21 cellular contexts compared by ENCODE assay signal in genomic region chr10:100886544-100886943, GRCh38. TPM values are rescaled to one million over a fixed set of nuclear protein-coding genes. Genes with fewer than 3 reads are reported as not detected.
DNase-seq lines count a peak whose midpoint lies in the region; ATAC-seq and TF ChIP-seq lines count a peak whose summit lies in the region.
"Had no signal": no experiment of that assay in that cellular context is flagged by ENCODE, and none has a peak within 500 bp of the region (broad histone marks: within the 10 kb centered on the region; RNA-seq: fewer than 3 reads in every experiment).

No MANE protein-coding gene starts in this region.

- H3K36me3 ChIP-seq in BLaER1 treated with 17β-estradiol and CSF1 and Interleukin-3, amounts not matched to agents 10 nM and 100 nM = no peaks in the 10 kb centered on the region
- H3K36me3 ChIP-seq in sigmoid colon (no peaks in the 10 kb centered on the region), neural progenitor cell (no peaks in the 10 kb centered on the region)

- peak; percentile 8 for DNase-seq in ecto neural progenitor cell (ENCODE audit: low spot score)
- DNase-seq in mesothelial cell of epicardium (ENCODE audit: low spot score in 2 of 2, unreplicated experiment in 2 of 2) = no peak
- no peak for DNase-seq in sigmoid colon
- no peak for DNase-seq in activated effector memory CD4-positive, alpha-beta T cell treated with anti-CD3 and anti-CD28 coated beads, Interleukin-2, amount 50 U/mL, for 16 hours
- no peak for DNase-seq in NCI-H524 treated with DMSO at 0.1 percent for 48 hours (lab: John Stamatoyannopoulos, UW)
- no peak for DNase-seq in neural progenitor cell (ENCODE audit: low spot score)
- DNase-seq: GM23248, HCEC 1CT, NCI-H1092 treated with DMSO at 0.1 percent for 48 hours, NCI-H2081 treated with DMSO at 0.1 percent for 48 hours, NCI-H2227 treated with DMSO at 0.1 percent for 48 hours, NCI-H510A treated with DMSO at 0.1 percent for 48 hours, PC-3, RPMI8226, SIG-M5 had no signal

- H3K27me3 Mint-ChIP-seq in mesothelial cell of epicardium (ENCODE audit: low read depth) (peaks cover 23% of the 10 kb centered on the region), neural progenitor cell (ENCODE audit: insufficient read depth, low read depth) (peaks cover 11% of the 10 kb centered on the region)

- H3K4me1 ChIP-seq in BLaER1 treated with 17β-estradiol and CSF1 and Interleukin-3, amounts not matched to agents 10 nM and 100 nM = peaks cover 15 to 37% (median 25%) of the 10 kb centered on the region in 10 experiments
- H3K4me1 ChIP-seq in sigmoid colon (peaks cover 0 to 8% (median 0%) of the 10 kb centered on the region in 4 donors), neural progenitor cell (peaks cover 15% of the 10 kb centered on the region)

- H3K4me2 ChIP-seq in BLaER1 treated with 17β-estradiol and CSF1 and Interleukin-3, amounts not matched to agents 10 nM and 100 nM = peak overlapping the region; percentile 38 to 77 (median 66)
- H3K4me2 ChIP-seq in neural progenitor cell = no peak overlapping the region

- H2AFZ ChIP-seq in neural progenitor cell (replicated peaks) = no peak overlapping the region
- H2AFZ ChIP-seq: GM23248 had no signal

- 86 to 94% methylated on average over 5 of the region's 5 CpGs for WGBS in sigmoid colon, 2 donors

- peak overlapping the region in 7 of 11 experiments; percentile 17 to 83 (median 73); a peak in 13 of 22 replicates for H3K27ac ChIP-seq in BLaER1 treated with 17β-estradiol and CSF1 and Interleukin-3, amounts not matched to agents 10 nM and 100 nM
- H3K27ac ChIP-seq in sigmoid colon (peak overlapping the region in 3 of 4 donors; percentile 39 to 61 (median 58)), neural progenitor cell (no peak overlapping the region)
- H3K27ac ChIP-seq: GM23248 had no signal

- TF ChIP-seq EP300 in sigmoid colon (IDR thresholded peaks at IDR 0.05) = no peak

- TF ChIP-seq POLR2A in sigmoid colon (IDR thresholded peaks at IDR 0.05) = no peak

- H4K20me1 ChIP-seq in BLaER1 treated with 17β-estradiol and CSF1 and Interleukin-3, amounts not matched to agents 10 nM and 100 nM = no peaks in the 10 kb centered on the region
- H4K20me1 ChIP-seq in neural progenitor cell (ENCODE audit: low read depth) = no peaks in the 10 kb centered on the region

- H3K9me3 Mint-ChIP-seq in mesothelial cell of epicardium (no peaks in the 10 kb centered on the region), neural progenitor cell (no peaks in the 10 kb centered on the region)
- H3K9me3 Mint-ChIP-seq: CD4-positive, alpha-beta T cell had no signal

- no peak for ATAC-seq in GM19351 (IDR thresholded peaks at IDR 0.05; ENCODE audit: unreplicated experiment)
- ATAC-seq: K562, PC-3 had no signal

- H3K9me3 ChIP-seq in BLaER1 treated with 17β-estradiol and CSF1 and Interleukin-3, amounts not matched to agents 10 nM and 100 nM (replicated peaks in 1 of 11) = no peaks in the 10 kb centered on the region
- H3K9me3 ChIP-seq in sigmoid colon = no peaks in the 10 kb centered on the region
- H3K9me3 ChIP-seq in neural progenitor cell (ENCODE audit: low read depth) = no peaks in the 10 kb centered on the region
- H3K9me3 ChIP-seq: Caco-2 had no signal

- no peaks in the 10 kb centered on the region for H3K36me3 Mint-ChIP-seq in mesothelial cell of epicardium
- no peaks in the 10 kb centered on the region for H3K36me3 Mint-ChIP-seq in neural progenitor cell

- TF ChIP-seq CTCF in mesothelial cell of epicardium (IDR thresholded peaks at IDR 0.05; ENCODE audit: unreplicated experiment) (no peak), sigmoid colon (IDR thresholded peaks at IDR 0.05) (no peak), neural progenitor cell (IDR thresholded peaks at IDR 0.05) (no peak)

- H3K4me1 Mint-ChIP-seq in mesothelial cell of epicardium (peaks cover 25% of the 10 kb centered on the region), neural progenitor cell (peaks cover 53% of the 10 kb centered on the region)
- H3K4me1 Mint-ChIP-seq: B cell had no signal

- no peaks in the 10 kb centered on the region for H3F3A ChIP-seq in neural progenitor cell (ENCODE audit: low read depth)

- peak overlapping the region; percentile 40 for H3K27ac Mint-ChIP-seq in mesothelial cell of epicardium
- H3K27ac Mint-ChIP-seq in neural progenitor cell = no peak overlapping the region
- H3K27ac Mint-ChIP-seq: B cell; CD4-positive, alpha-beta T cell had no signal

- H3K4me3 Mint-ChIP-seq in mesothelial cell of epicardium (no peak overlapping the region), neural progenitor cell (no peak overlapping the region)
- H3K4me3 Mint-ChIP-seq: B cell; CD4-positive, alpha-beta T cell had no signal

- H3K9ac ChIP-seq in BLaER1 treated with 17β-estradiol and CSF1 and Interleukin-3, amounts not matched to agents 10 nM and 100 nM = peak overlapping the region in 4 of 11 experiments; percentile 36 to 62 (median 54); a peak in 7 of 22 replicates
- H3K9ac ChIP-seq in neural progenitor cell = no peak overlapping the region
- H3K9ac ChIP-seq: GM23248 had no signal

- no peaks in the 10 kb centered on the region for H3K27me3 ChIP-seq in BLaER1 treated with 17β-estradiol and CSF1 and Interleukin-3, amounts not matched to agents 10 nM and 100 nM
- H3K27me3 ChIP-seq in sigmoid colon (no peaks in the 10 kb centered on the region), neural progenitor cell (peaks cover 4% of the 10 kb centered on the region)

- no peaks in the 10 kb centered on the region for H3K79me2 ChIP-seq in neural progenitor cell (ENCODE audit: low read depth)

- intact Hi-C loops in sigmoid colon (cut with DNase I) = no loop called here

- no peak overlapping the region for H3K4me3 ChIP-seq in BLaER1 treated with 17β-estradiol and CSF1 and Interleukin-3, amounts not matched to agents 10 nM and 100 nM
- H3K4me3 ChIP-seq in sigmoid colon = no peak overlapping the region
- H3K4me3 ChIP-seq in neural progenitor cell = no peak overlapping the region
- H3K4me3 ChIP-seq: GM23248, K562 had no signal

RNA-seq across cellular contexts. Expression of gene SLF2, which starts 26.2 kb away (rescaled TPM):
- total RNA-seq in mesothelial cell of epicardium (32.6 to 36.1 TPM (median 35.5 TPM) in 3 replicates), sigmoid colon (10 to 100 TPM; 31.8 to 49.9 (median 38.7) TPM), neural progenitor cell (ENCODE audit: low replicate concordance) (15.5 and 19.5 TPM in 2 replicates)
- 10 to 100 TPM in 1 of 3 donors, 1 to 10 TPM in 2; 3.2 to 12.1 (median 4.2) TPM for polyA plus RNA-seq in sigmoid colon
